In genomic region chr14:33934043-33934750, GRCh38 we compare ENCODE assay signal across 1 cellular context.
TF ChIP-seq lines count a peak whose summit lies in the region.

No MANE protein-coding gene starts in this region.

TF ChIP-seq in HEK293, 187 proteins besides CTCF, POLR2A, EP300 and RAD21 (continued from another document):
- TF ChIP-seq SCRT2 (tag by site-specific recombination; IDR thresholded peaks at IDR 0.05) (0 out of 2 replicates have a peak, but pooled peaks have one; percentile 17), ZNF561 (tag by site-specific recombination; IDR thresholded peaks at IDR 0.05; ENCODE audit: borderline replicate concordance) (no peak)
